ENCODE assay signal across 8 cellular contexts in the genomic region with DNA sequence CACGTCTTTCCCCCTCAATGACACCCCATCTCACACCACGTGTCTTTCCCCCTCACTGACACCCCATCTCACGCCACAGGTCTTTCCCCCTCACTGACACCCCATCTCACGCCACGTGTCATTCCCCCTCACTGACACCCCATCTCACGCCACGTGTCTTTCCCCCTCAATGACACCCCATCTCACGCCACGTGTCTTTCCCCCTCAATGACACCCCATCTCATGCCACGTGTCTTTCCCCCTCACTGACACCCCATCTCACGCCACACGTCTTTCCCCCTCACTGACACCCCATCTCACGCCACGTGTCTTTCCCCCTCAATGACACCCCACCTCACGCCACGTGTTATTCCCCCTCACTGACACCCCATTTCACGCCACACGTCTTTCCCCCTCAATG.
DNase-seq lines count a peak whose midpoint lies in the region; ATAC-seq, FAIRE-seq and TF ChIP-seq lines count a peak whose summit lies in the region.
"Not testable (repeated sequence)": the region's sequence is repeated elsewhere in the genome, so short reads cannot be mapped to it uniquely, and the experiment has no call there.

No MANE protein-coding gene starts in this region.

- H4K20me1 ChIP-seq in DOHH2 (ENCODE audit: control insufficient read depth, insufficient read depth, low read depth, low read length); K562 (replicated peaks; ENCODE audit: control insufficient read depth, insufficient read depth, low read length); endothelial cell of umbilical vein (replicated peaks; ENCODE audit: control insufficient read depth, extremely low read depth, insufficient read depth, low read length): not testable (repeated sequence)

- dilution Hi-C loops in endothelial cell of umbilical vein (cut with MboI; ENCODE audit: extremely low pct_ligation_motif_present, low sequenced_read_pairs): not testable (repeated sequence)

- not testable (repeated sequence) for H2BK120ac ChIP-seq in neuronal stem cell (ENCODE audit: low read depth, low read length)

- not testable (repeated sequence) for H3K9me2 ChIP-seq in DOHH2 (replicated peaks; ENCODE audit: control insufficient read depth, low read length)

- H3K9ac ChIP-seq in HUES48 (ENCODE audit: low read depth, low read length); K562 (ENCODE audit: insufficient read depth in 1 of 2, low read depth in 2 of 2, low read length in 2 of 2); endothelial cell of umbilical vein (replicated peaks; ENCODE audit: extremely low read depth, insufficient read depth, low read length); skeletal muscle satellite cell (ENCODE audit: low read depth, low read length): not testable (repeated sequence)
- H3K9ac ChIP-seq in neuronal stem cell (ENCODE audit: low read depth, low read length, poor library complexity): peak overlapping the region; percentile 86

- DNase-seq in M059J (ENCODE audit: low read depth): peak; percentile 15
- DNase-seq in K562 (ENCODE audit: extremely low read depth in 1 of 4, low spot score in 3 of 4); neuronal stem cell (ENCODE audit: low spot score): not testable (repeated sequence)
- DNase-seq in endothelial cell of umbilical vein (ENCODE audit: low read depth, low spot score): peak; percentile 39
- peak; percentile 11 for DNase-seq in foreskin melanocyte

- not testable (repeated sequence) for H4K91ac ChIP-seq in neuronal stem cell (ENCODE audit: low read depth, low read length, poor library complexity)

- 54% methylated on average over 16 of the region's 18 CpGs for WGBS in K562 (ENCODE audit: insufficient coverage, low coverage, missing lambda C conversion rate)
- no CpG with 5 or more reads among the region's 18 CpGs for WGBS in neuronal stem cell (ENCODE audit: extremely low coverage in 2 of 2, insufficient read length in 2 of 2, insufficient replicate concordance in 1 of 2), 2 donors

- H3K4me1 ChIP-seq in DOHH2 (ENCODE audit: control insufficient read depth, low read length); HUES48 (ENCODE audit: control insufficient read depth, insufficient read depth, low read length); K562 (replicated peaks in 1 of 2; ENCODE audit: control insufficient read depth in 2 of 2, insufficient read depth in 2 of 2, low read length in 2 of 2); endothelial cell of umbilical vein (ENCODE audit: control insufficient read depth, extremely low read depth, insufficient read depth, low read length); neuronal stem cell (ENCODE audit: control insufficient read depth in 2 of 2, insufficient read depth in 1 of 2, low read depth in 1 of 2, low read length in 2 of 2); skeletal muscle satellite cell (ENCODE audit: control insufficient read depth, insufficient read depth, low read length): not testable (repeated sequence)

- H2AK5ac ChIP-seq in neuronal stem cell (ENCODE audit: low read depth, low read length): not testable (repeated sequence)

- not testable (repeated sequence) for TF ChIP-seq RAD21 in K562 (CRISPR knock-in tag; conservative IDR thresholded peaks at IDR 0.05 in 1 of 2, IDR thresholded peaks at IDR 0.05 in 1 of 2)

- not testable (repeated sequence) for H3K79me1 ChIP-seq in neuronal stem cell (ENCODE audit: low read depth, low read length)

- H3K4ac ChIP-seq in neuronal stem cell (ENCODE audit: low read length): not testable (repeated sequence)

- H2AFZ ChIP-seq in K562 (ENCODE audit: low read depth, low read length); endothelial cell of umbilical vein (ENCODE audit: low read depth, low read length); neuronal stem cell (ENCODE audit: low read length): not testable (repeated sequence)

- not testable (repeated sequence) for TF ChIP-seq EP300 in K562 (IDR thresholded peaks at IDR 0.05; ENCODE audit: low read length)

- not testable (repeated sequence) for H2BK15ac ChIP-seq in neuronal stem cell (ENCODE audit: low read length)

- not testable (repeated sequence) for H3K36me3 ChIP-seq in DOHH2 (ENCODE audit: control insufficient read depth, low read length); HUES48 (ENCODE audit: control insufficient read depth, insufficient read depth, low read length); K562 (ENCODE audit: control insufficient read depth, insufficient read depth, low read length); endothelial cell of umbilical vein (ENCODE audit: control insufficient read depth in 2 of 2, extremely low read depth in 1 of 2, insufficient read depth in 2 of 2, low read length in 2 of 2); neuronal stem cell (replicated peaks in 1 of 2; ENCODE audit: control insufficient read depth in 2 of 2, insufficient read depth in 2 of 2, low read length in 2 of 2); skeletal muscle satellite cell (ENCODE audit: insufficient read depth, low read length)

- not testable (repeated sequence) for ATAC-seq in K562

- FAIRE-seq in K562 (lab: Jason Lieb, UNC); endothelial cell of umbilical vein (lab: Jason Lieb, UNC): not testable (repeated sequence)

- H3K79me2 ChIP-seq in DOHH2 (ENCODE audit: control insufficient read depth, low read length); K562 (ENCODE audit: control insufficient read depth, insufficient read depth, low read length); endothelial cell of umbilical vein (ENCODE audit: control insufficient read depth, insufficient read depth, low read length): not testable (repeated sequence)

- H2BK12ac ChIP-seq in neuronal stem cell (ENCODE audit: low read length): not testable (repeated sequence)

- H3K9me1 ChIP-seq in K562 (ENCODE audit: control insufficient read depth, insufficient read depth, low read length); endothelial cell of umbilical vein (replicated peaks; ENCODE audit: control insufficient read depth, extremely low read depth, insufficient read depth, low read length): not testable (repeated sequence)

- TF ChIP-seq CTCF in DOHH2 (IDR thresholded peaks at IDR 0.05; ENCODE audit: low read depth, low read length, poor library complexity, severe bottlenecking); K562 (IDR thresholded peaks at IDR 0.05 in 2 of 3, conservative IDR thresholded peaks at IDR 0.05 in 1 of 3; ENCODE audit: insufficient read depth in 2 of 3, low read depth in 1 of 3, low read length in 3 of 3); endothelial cell of umbilical vein (IDR thresholded peaks at IDR 0.05; ENCODE audit: extremely low read depth in 1 of 2, insufficient read depth in 1 of 2, low read depth in 1 of 2, low read length in 2 of 2): not testable (repeated sequence)

- peaks cover 19% of the 10 kb centered on the region for H3F3A ChIP-seq in DOHH2 (ENCODE audit: control insufficient read depth, insufficient read depth)

- POLR2A ChIA-PET in K562 (lab: Yijun Ruan, JAX); endothelial cell of umbilical vein (lab: Charles Lee): not testable (repeated sequence)

- TF ChIP-seq POLR2A in K562 (conservative IDR thresholded peaks at IDR 0.05); endothelial cell of umbilical vein (IDR thresholded peaks at IDR 0.05; ENCODE audit: low read depth, low read length): not testable (repeated sequence)

- intact Hi-C loops in K562 (cut with micrococcal nuclease); endothelial cell of umbilical vein (cut with micrococcal nuclease): not testable (repeated sequence)

- H3K23ac ChIP-seq in neuronal stem cell (ENCODE audit: low read depth, low read length, poor library complexity): peak overlapping the region; percentile 21

- H3K14ac ChIP-seq in neuronal stem cell (ENCODE audit: low read length): peak overlapping the region; percentile 94

- H4K8ac ChIP-seq in neuronal stem cell (ENCODE audit: low read depth, low read length): peak overlapping the region; percentile 23

- H3K9me3 ChIP-seq in DOHH2 (ENCODE audit: control insufficient read depth, insufficient read depth, low read length): peaks cover 71% of the 10 kb centered on the region
- peaks cover 87% of the 10 kb centered on the region for H3K9me3 ChIP-seq in HUES48 (ENCODE audit: control insufficient read depth, insufficient read depth, low read length)
- H3K9me3 ChIP-seq in K562 (replicated peaks; ENCODE audit: control insufficient read depth, insufficient read depth, low read depth, low read length); endothelial cell of umbilical vein (replicated peaks; ENCODE audit: control insufficient read depth, insufficient read depth, low read length): not testable (repeated sequence)
- peaks cover 10 to 22% of the 10 kb centered on the region in 2 donors for H3K9me3 ChIP-seq in neuronal stem cell (replicated peaks in 1 of 2; ENCODE audit: control insufficient read depth in 2 of 2, insufficient read depth in 1 of 2, low read depth in 1 of 2, low read length in 2 of 2)
- peaks cover 32% of the 10 kb centered on the region for H3K9me3 ChIP-seq in skeletal muscle satellite cell (replicated peaks; ENCODE audit: low read length)

- H3K27me3 ChIP-seq in DOHH2 (ENCODE audit: control insufficient read depth, low read length); HUES48 (ENCODE audit: control insufficient read depth, insufficient read depth, low read length); endothelial cell of umbilical vein (ENCODE audit: control insufficient read depth in 2 of 2, insufficient read depth in 2 of 2, low read length in 2 of 2); neuronal stem cell (ENCODE audit: control insufficient read depth in 3 of 3, insufficient read depth in 3 of 3, low read depth in 1 of 3, low read length in 3 of 3); skeletal muscle satellite cell (ENCODE audit: control insufficient read depth, insufficient read depth, low read length): not testable (repeated sequence)
- peaks cover 15 to 44% of the 10 kb centered on the region in 2 experiments; a peak in 3 of 5 replicates for H3K27me3 ChIP-seq in K562 (ENCODE audit: control insufficient read depth in 2 of 2, insufficient read depth in 2 of 2, low read length in 2 of 2)

- CTCF ChIA-PET in K562 (lab: Yijun Ruan, JAX; ENCODE audit: low intra/inter-chr PET ratio); endothelial cell of umbilical vein (lab: Charles Lee): not testable (repeated sequence)

- H3K4me2 ChIP-seq in DOHH2 (ENCODE audit: low read length); K562 (ENCODE audit: insufficient read depth, low read length); endothelial cell of umbilical vein (ENCODE audit: insufficient read depth, low read length); neuronal stem cell (ENCODE audit: insufficient read depth, low read length, poor library complexity, severe bottlenecking); skeletal muscle satellite cell (ENCODE audit: low read length): not testable (repeated sequence)

- not testable (repeated sequence) for H2BK5ac ChIP-seq in neuronal stem cell (ENCODE audit: low read length)

- H3K4me3 ChIP-seq in DOHH2 (ENCODE audit: low read length) (peak overlapping the region; percentile 24; the same call in 1 of the 2 replicates), HUES48 (ENCODE audit: low read depth, low read length) (peak overlapping the region; percentile 45), neuronal stem cell (ENCODE audit: low read length in 2 of 2) (peak overlapping the region in 1 of 2 donors; percentile 53), skeletal muscle satellite cell (ENCODE audit: low read length) (peak overlapping the region; percentile 17)
- not testable (repeated sequence) for H3K4me3 ChIP-seq in K562; endothelial cell of umbilical vein (replicated peaks in 1 of 3; ENCODE audit: insufficient read depth in 1 of 3, low read depth in 1 of 3, low read length in 3 of 3)

- not testable (repeated sequence) for H3K27ac ChIP-seq in DOHH2 (ENCODE audit: low read depth, low read length); HUES48 (ENCODE audit: low read depth, low read length); K562 (ENCODE audit: extremely low read depth, low read depth, low read length); endothelial cell of umbilical vein (ENCODE audit: insufficient read depth, low read depth, low read length); neuronal stem cell (replicated peaks; ENCODE audit: low read length)

- BruUV-seq in K562 (replicated peaks; lab: Mats Ljungman, UMichigan); endothelial cell of umbilical vein (replicated peaks; lab: Mats Ljungman, UMichigan): not testable (repeated sequence)

- H3K18ac ChIP-seq in neuronal stem cell (ENCODE audit: low read length): peak overlapping the region; percentile 65

- in situ Hi-C loops in K562 (cut with MboI): not testable (repeated sequence)
